In genomic region chr15:65936317-65936716, GRCh38 we compare ENCODE assay signal across 25 cellular contexts.
"Had no signal": no experiment of that assay in that cellular context is flagged by ENCODE, and none has a peak within 500 bp of the region (broad histone marks: within the 10 kb centered on the region; RNA-seq: fewer than 3 reads in every experiment).

No MANE protein-coding gene starts in this region.

- H3K27ac ChIP-seq: adrenal gland, SK-N-MC had no signal

- DNase-seq: activated CD4-positive, alpha-beta T cell treated with anti-CD3 and anti-CD28 coated beads, Interleukin-2, amount 50 U/mL, for 1 hour; activated CD4-positive, CD25-positive, alpha-beta regulatory T cell; activated CD8-positive, alpha-beta memory T cell treated with anti-CD3 and anti-CD28 coated beads, Interleukin-2, amount 50 U/mL, for 48 hours; activated CD8-positive, alpha-beta T cell treated with anti-CD3 and anti-CD28 coated beads for 36 hours; activated naive CD4-positive, alpha-beta T cell treated with anti-CD3 and anti-CD28 coated beads, Interleukin-2, amount 50 U/mL, for 16 hours; activated naive CD8-positive, alpha-beta T cell treated with anti-CD3 and anti-CD28 coated beads, Interleukin-2, amount 10 ng/mL, durations not matched to agents 7 days and 5 days; activated T-cell treated with anti-CD3 and anti-CD28 coated beads, Interleukin-2, amount 50 U/mL, for 1 hour; adrenal gland; cortex of kidney; Kasumi-1; KBM-7; NCI-H1048; NCI-H1436; NCI-H187 treated with DMSO at 0.1 percent for 48 hours; NCI-H2081 treated with DMSO at 0.1 percent for 48 hours; NCI-H446 treated with DMSO at 0.1 percent for 48 hours; NCI-H524 treated with DMSO at 0.1 percent for 48 hours; NCI-H774; NK-92 treated with Interleukin-12 subunit alpha and Interleukin-12 subunit beta, amount 100 ng/mL, for 24 hours; OCI-M1; RPMI8226; T-cell; T-helper 2 cell; T1000 had no signal
